Comparison of ENCODE assay signal across 1 cellular context in genomic region chr6:10396775-10397174, GRCh38.
TF ChIP-seq lines count a peak whose summit lies in the region.

No MANE protein-coding gene starts in this region.

TF ChIP-seq in GM23338, 12 proteins besides CTCF, POLR2A, EP300 and RAD21 (continued from another document):
- no peak for TF ChIP-seq JUNB (IDR thresholded peaks at IDR 0.05; ENCODE audit: unreplicated experiment)
- no peak for TF ChIP-seq ZNF114 (CRISPR knock-in tag; IDR thresholded peaks at IDR 0.05)
